ENCODE assay signal across 1 cellular context in the genomic region with DNA sequence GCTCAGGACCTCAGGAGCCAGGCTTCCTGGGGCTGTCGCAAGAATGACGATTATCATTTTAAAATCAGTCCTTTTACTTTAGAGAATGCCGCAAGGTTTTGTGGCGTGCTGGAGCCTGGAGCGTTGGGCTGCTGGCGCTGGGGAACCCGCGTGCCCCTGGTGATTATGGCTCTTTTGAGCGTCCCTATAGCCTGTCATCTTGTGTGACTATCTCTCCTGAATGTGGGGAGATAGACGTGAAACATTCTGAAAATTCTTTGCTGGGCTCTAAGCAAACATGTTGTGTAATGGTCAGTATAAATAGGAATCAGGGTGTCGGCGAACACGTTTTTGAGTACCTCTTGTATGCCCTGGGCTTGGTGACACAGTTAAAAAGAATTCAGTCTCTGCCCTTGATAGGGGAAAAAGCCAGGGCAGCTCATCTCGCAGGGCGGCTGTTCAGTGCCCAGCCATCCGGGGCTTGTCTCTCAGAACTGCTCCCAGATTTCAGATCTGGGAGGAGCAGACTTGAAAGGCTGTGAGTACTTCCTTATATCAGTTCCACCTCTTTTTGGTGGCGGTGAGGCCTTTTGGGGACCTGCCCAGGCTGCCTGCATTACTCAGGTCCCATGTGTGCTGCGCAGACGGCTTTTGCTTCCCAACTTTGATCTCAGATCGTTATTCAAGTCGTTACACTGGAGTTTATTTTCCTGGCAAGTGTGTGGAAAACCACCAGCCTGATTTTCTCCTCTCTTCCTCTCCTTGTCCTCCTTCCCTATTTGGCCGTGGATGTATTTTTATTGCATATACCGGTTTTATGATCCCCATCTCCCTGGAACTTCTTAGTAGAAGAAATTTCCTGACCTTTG.
TF ChIP-seq lines count a peak whose summit lies in the region.

No MANE protein-coding gene starts in this region.

TF ChIP-seq in HepG2, 621 proteins besides CTCF, POLR2A, EP300 and RAD21 (continued from another document and continues in another):
- TF ChIP-seq SIN3A (IDR thresholded peaks at IDR 0.05; ENCODE audit: borderline replicate concordance, low read depth, low read length) (peak; percentile 74), YY1 (IDR thresholded peaks at IDR 0.05; ENCODE audit: insufficient read depth, insufficient replicate concordance, low read depth, low read length) (no peak), HOXA9 (CRISPR knock-in tag; IDR thresholded peaks at IDR 0.05; ENCODE audit: borderline replicate concordance) (no peak), NFIB (CRISPR knock-in tag; IDR thresholded peaks at IDR 0.05; ENCODE audit: borderline replicate concordance) (no peak), ZNF567 (CRISPR knock-in tag; IDR thresholded peaks at IDR 0.05; ENCODE audit: borderline replicate concordance) (no peak), KMT2B (CRISPR knock-in tag; IDR thresholded peaks at IDR 0.05) (peak; percentile 87), WIZ (CRISPR knock-in tag; IDR thresholded peaks at IDR 0.05) (no peak; the same call in none of the 2 replicates), MXD4 (CRISPR knock-in tag; IDR thresholded peaks at IDR 0.05) (peak; percentile 82), PHF5A (CRISPR knock-in tag; IDR thresholded peaks at IDR 0.05; ENCODE audit: low read depth, unreplicated experiment) (no peak), MTF1 (CRISPR knock-in tag; IDR thresholded peaks at IDR 0.05) (0 out of 2 replicates have a peak, but pooled peaks have one; percentile 13), ZNF7 (CRISPR knock-in tag; IDR thresholded peaks at IDR 0.05) (peak; percentile 40; the same call in 1 of the 2 replicates), ZNF251 (CRISPR knock-in tag; IDR thresholded peaks at IDR 0.05) (no peak), ASH2L (IDR thresholded peaks at IDR 0.05; ENCODE audit: insufficient read length, low read depth, low read length) (peak; percentile 73), EEA1 (CRISPR knock-in tag; IDR thresholded peaks at IDR 0.05; ENCODE audit: borderline replicate concordance) (no peak), MYNN (CRISPR knock-in tag; IDR thresholded peaks at IDR 0.05; ENCODE audit: low read depth) (no peak), ZNF564 (CRISPR knock-in tag; IDR thresholded peaks at IDR 0.05) (no peak), ZNF260 (CRISPR knock-in tag; IDR thresholded peaks at IDR 0.05; ENCODE audit: borderline replicate concordance, low read depth) (no peak; the same call in 1 of the 2 replicates), POLR2G (IDR thresholded peaks at IDR 0.05; ENCODE audit: low read depth, low read length) (peak; percentile 77), ZNF644 (CRISPR knock-in tag; IDR thresholded peaks at IDR 0.05; ENCODE audit: low read depth) (no peak), KMT2A (CRISPR knock-in tag; IDR thresholded peaks at IDR 0.05) (peak; percentile 50; the same call in 1 of the 2 replicates), DBP (CRISPR knock-in tag; IDR thresholded peaks at IDR 0.05; ENCODE audit: not compliant biosample characterization) (no peak), ZNF724P (CRISPR knock-in tag; IDR thresholded peaks at IDR 0.05; ENCODE audit: borderline replicate concordance) (0 out of 2 replicates have a peak, but pooled peaks have one; percentile 48), POGZ (CRISPR knock-in tag; IDR thresholded peaks at IDR 0.05) (peak; percentile 66), CREBL2 (CRISPR knock-in tag; IDR thresholded peaks at IDR 0.05; ENCODE audit: borderline replicate concordance) (no peak), GABPA (IDR thresholded peaks at IDR 0.05; ENCODE audit: low read depth, low read length) (no peak), GABPA (CRISPR knock-in tag; IDR thresholded peaks at IDR 0.05; ENCODE audit: low read depth) (no peak; the same call in 1 of the 2 replicates), PHB2 (IDR thresholded peaks at IDR 0.05; ENCODE audit: partially characterized antibody) (no peak), STAG1 (CRISPR knock-in tag; IDR thresholded peaks at IDR 0.05) (no peak; the same call in 1 of the 2 replicates), FOXC1 (CRISPR knock-in tag; IDR thresholded peaks at IDR 0.05; ENCODE audit: borderline replicate concordance) (no peak; the same call in 1 of the 2 replicates), ZNF451 (CRISPR knock-in tag; IDR thresholded peaks at IDR 0.05) (no peak), FOXJ3 (CRISPR knock-in tag; IDR thresholded peaks at IDR 0.05; ENCODE audit: borderline replicate concordance) (peak; percentile 52; the same call in 1 of the 2 replicates), IKZF4 (CRISPR knock-in tag; IDR thresholded peaks at IDR 0.05; ENCODE audit: borderline replicate concordance, low read depth, not compliant biosample characterization) (no peak), ISL2 (CRISPR knock-in tag; IDR thresholded peaks at IDR 0.05) (peak; percentile 92), HMGA1 (CRISPR knock-in tag; conservative IDR thresholded peaks at IDR 0.05) (no peak), TCF7L2 (IDR thresholded peaks at IDR 0.05; ENCODE audit: low read depth, low read length) (peak; percentile 62; the same call in 1 of the 2 replicates), SMC3 (IDR thresholded peaks at IDR 0.05; ENCODE audit: low read length) (peak; percentile 21; the same call in 1 of the 2 replicates), ZNF580 (CRISPR knock-in tag; IDR thresholded peaks at IDR 0.05; ENCODE audit: borderline replicate concordance, low read depth) (peak; percentile 87; the same call in 1 of the 2 replicates), ZNF552 (CRISPR knock-in tag; IDR thresholded peaks at IDR 0.05; ENCODE audit: borderline replicate concordance) (no peak), SNRNP70 (IDR thresholded peaks at IDR 0.05; ENCODE audit: low read depth, low read length) (no peak), SP4 (CRISPR knock-in tag; IDR thresholded peaks at IDR 0.05) (no peak), FOSL2 (CRISPR knock-in tag; IDR thresholded peaks at IDR 0.05) (peak; percentile 99), ZNF781 (CRISPR knock-in tag; IDR thresholded peaks at IDR 0.05; ENCODE audit: borderline replicate concordance, not compliant biosample characterization) (peak; percentile 37), ZNF235 (CRISPR knock-in tag; IDR thresholded peaks at IDR 0.05; ENCODE audit: borderline replicate concordance) (peak; percentile 62; the same call in 1 of the 2 replicates), HMG20B (CRISPR knock-in tag; conservative IDR thresholded peaks at IDR 0.05) (peak; percentile 98), TARDBP (CRISPR knock-in tag; IDR thresholded peaks at IDR 0.05) (no peak), KLF12 (CRISPR knock-in tag; IDR thresholded peaks at IDR 0.05; ENCODE audit: borderline replicate concordance) (no peak; the same call in none of the 2 replicates), AGO2 (optimal IDR thresholded peaks at IDR 0.05; ENCODE audit: low read depth, low read length) (peak; percentile 14), ZBTB10 (CRISPR knock-in tag; IDR thresholded peaks at IDR 0.05; ENCODE audit: borderline replicate concordance) (peak; percentile 91; the same call in 1 of the 2 replicates)
- TF ChIP-seq, protein P1, sequence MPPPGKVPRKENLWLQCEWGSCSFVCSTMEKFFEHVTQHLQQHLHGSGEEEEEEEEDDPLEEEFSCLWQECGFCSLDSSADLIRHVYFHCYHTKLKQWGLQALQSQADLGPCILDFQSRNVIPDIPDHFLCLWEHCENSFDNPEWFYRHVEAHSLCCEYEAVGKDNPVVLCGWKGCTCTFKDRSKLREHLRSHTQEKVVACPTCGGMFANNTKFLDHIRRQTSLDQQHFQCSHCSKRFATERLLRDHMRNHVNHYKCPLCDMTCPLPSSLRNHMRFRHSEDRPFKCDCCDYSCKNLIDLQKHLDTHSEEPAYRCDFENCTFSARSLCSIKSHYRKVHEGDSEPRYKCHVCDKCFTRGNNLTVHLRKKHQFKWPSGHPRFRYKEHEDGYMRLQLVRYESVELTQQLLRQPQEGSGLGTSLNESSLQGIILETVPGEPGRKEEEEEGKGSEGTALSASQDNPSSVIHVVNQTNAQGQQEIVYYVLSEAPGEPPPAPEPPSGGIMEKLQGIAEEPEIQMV (CRISPR knock-in tag; IDR thresholded peaks at IDR 0.05; ENCODE audit: low read depth): no peak
- TF ChIP-seq, protein P2, sequence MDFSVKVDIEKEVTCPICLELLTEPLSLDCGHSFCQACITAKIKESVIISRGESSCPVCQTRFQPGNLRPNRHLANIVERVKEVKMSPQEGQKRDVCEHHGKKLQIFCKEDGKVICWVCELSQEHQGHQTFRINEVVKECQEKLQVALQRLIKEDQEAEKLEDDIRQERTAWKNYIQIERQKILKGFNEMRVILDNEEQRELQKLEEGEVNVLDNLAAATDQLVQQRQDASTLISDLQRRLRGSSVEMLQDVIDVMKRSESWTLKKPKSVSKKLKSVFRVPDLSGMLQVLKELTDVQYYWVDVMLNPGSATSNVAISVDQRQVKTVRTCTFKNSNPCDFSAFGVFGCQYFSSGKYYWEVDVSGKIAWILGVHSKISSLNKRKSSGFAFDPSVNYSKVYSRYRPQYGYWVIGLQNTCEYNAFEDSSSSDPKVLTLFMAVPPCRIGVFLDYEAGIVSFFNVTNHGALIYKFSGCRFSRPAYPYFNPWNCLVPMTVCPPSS (IDR thresholded peaks at IDR 0.05): no peak
- TF ChIP-seq, protein P3, sequence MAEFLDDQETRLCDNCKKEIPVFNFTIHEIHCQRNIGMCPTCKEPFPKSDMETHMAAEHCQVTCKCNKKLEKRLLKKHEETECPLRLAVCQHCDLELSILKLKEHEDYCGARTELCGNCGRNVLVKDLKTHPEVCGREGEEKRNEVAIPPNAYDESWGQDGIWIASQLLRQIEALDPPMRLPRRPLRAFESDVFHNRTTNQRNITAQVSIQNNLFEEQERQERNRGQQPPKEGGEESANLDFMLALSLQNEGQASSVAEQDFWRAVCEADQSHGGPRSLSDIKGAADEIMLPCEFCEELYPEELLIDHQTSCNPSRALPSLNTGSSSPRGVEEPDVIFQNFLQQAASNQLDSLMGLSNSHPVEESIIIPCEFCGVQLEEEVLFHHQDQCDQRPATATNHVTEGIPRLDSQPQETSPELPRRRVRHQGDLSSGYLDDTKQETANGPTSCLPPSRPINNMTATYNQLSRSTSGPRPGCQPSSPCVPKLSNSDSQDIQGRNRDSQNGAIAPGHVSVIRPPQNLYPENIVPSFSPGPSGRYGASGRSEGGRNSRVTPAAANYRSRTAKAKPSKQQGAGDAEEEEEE (CRISPR knock-in tag; IDR thresholded peaks at IDR 0.05; ENCODE audit: borderline replicate concordance): 0 out of 2 replicates have a peak, but pooled peaks have one; percentile 41
- TF ChIP-seq, protein P4, sequence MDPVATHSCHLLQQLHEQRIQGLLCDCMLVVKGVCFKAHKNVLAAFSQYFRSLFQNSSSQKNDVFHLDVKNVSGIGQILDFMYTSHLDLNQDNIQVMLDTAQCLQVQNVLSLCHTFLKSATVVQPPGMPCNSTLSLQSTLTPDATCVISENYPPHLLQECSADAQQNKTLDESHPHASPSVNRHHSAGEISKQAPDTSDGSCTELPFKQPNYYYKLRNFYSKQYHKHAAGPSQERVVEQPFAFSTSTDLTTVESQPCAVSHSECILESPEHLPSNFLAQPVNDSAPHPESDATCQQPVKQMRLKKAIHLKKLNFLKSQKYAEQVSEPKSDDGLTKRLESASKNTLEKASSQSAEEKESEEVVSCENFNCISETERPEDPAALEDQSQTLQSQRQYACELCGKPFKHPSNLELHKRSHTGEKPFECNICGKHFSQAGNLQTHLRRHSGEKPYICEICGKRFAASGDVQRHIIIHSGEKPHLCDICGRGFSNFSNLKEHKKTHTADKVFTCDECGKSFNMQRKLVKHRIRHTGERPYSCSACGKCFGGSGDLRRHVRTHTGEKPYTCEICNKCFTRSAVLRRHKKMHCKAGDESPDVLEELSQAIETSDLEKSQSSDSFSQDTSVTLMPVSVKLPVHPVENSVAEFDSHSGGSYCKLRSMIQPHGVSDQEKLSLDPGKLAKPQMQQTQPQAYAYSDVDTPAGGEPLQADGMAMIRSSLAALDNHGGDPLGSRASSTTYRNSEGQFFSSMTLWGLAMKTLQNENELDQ (CRISPR knock-in tag; IDR thresholded peaks at IDR 0.05; ENCODE audit: borderline replicate concordance): peak; percentile 22; the same call in 1 of the 2 replicates
- TF ChIP-seq, protein P5, sequence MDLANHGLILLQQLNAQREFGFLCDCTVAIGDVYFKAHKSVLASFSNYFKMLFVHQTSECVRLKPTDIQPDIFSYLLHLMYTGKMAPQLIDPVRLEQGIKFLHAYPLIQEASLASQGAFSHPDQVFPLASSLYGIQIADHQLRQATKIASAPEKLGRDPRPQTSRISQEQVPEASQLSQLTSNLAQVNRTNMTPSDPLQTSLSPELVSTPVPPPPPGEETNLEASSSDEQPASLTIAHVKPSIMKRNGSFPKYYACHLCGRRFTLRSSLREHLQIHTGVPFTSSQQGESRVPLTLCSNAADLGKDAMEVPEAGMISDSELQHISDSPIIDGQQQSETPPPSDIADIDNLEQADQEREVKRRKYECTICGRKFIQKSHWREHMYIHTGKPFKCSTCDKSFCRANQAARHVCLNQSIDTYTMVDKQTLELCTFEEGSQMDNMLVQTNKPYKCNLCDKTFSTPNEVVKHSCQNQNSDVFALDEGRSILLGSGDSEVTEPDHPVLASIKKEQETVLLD (CRISPR knock-in tag; IDR thresholded peaks at IDR 0.05; ENCODE audit: low read depth): no peak
